In the genomic region with DNA sequence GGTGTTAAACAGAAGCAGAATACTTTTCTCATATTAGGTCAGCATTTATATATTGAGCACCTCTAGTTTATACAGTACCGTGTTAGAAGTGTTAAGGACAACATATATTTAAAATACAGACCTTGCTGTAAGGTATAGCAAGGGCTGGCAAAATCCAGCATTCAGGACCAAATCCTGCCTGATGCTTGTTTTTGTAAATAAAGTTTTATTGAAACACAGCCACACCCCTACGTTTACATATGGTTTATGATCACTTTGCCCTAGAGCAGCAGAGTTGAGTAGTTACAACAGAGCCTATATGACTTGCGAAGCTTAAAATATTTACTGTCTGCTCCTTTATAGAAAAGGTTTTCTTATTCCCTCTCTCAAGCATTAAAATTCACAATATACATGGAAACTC, we compare ENCODE assay signal across 35 cellular contexts.
"Had no signal": no experiment of that assay in that cellular context is flagged by ENCODE, and none has a peak within 500 bp of the region (broad histone marks: within the 10 kb centered on the region; RNA-seq: fewer than 3 reads in every experiment).

No MANE protein-coding gene starts in this region.

- H3K36me3 ChIP-seq: MG63 had no signal

- H3K9me3 ChIP-seq: MG63 had no signal

- DNase-seq: Karpas-422, Kasumi-1, MG63, MM.1S, MV-4-11, NCI-H1048, NCI-H1092, NCI-H1092 treated with DMSO at 0.1 percent for 48 hours, NCI-H1105, NCI-H1105 treated with DMSO at 0.1 percent for 48 hours, NCI-H1417, NCI-H1417 treated with DMSO at 0.1 percent for 48 hours, NCI-H1436, NCI-H1436 treated with DMSO at 0.1 percent for 48 hours, NCI-H146, NCI-H1694, NCI-H1694 treated with DMSO at 0.1 percent for 48 hours, NCI-H187, NCI-H187 treated with DMSO at 0.1 percent for 48 hours, NCI-H1930, NCI-H2029, NCI-H2029 treated with DMSO at 0.1 percent for 48 hours, NCI-H2081, NCI-H2081 treated with DMSO at 0.1 percent for 48 hours, NCI-H2107, NCI-H2171, NCI-H2171 treated with DMSO at 0.1 percent for 48 hours, NCI-H2227 treated with DMSO at 0.1 percent for 48 hours, NCI-H226, NCI-H345, NCI-H446, NCI-H446 treated with DMSO at 0.1 percent for 48 hours, NCI-H510A, NCI-H510A treated with DMSO at 0.1 percent for 48 hours, NCI-H524 had no signal

- H3K27me3 ChIP-seq: MG63 had no signal

- H3K4me3 ChIP-seq: MG63 had no signal
